Comparison of ENCODE assay signal across 6 cellular contexts in the genomic region with DNA sequence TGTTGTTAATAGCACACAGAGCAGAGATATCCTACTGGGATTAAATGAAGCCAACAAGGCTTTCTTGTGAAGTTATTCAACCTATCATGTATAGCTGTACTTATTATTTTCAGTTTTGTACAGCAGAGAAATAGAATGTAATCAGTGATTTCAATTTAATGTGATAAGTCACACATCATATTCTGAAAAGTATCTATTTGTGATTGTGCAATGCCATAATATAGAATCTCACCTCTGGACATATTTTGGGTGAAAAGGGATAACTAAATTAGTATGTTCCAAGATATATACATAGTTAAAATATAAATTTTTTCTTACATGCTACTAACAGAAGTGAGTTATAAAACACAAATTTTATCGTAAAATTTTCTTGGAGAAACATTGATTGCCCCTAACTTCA.
"Had no signal": no experiment of that assay in that cellular context is flagged by ENCODE, and none has a peak within 500 bp of the region (broad histone marks: within the 10 kb centered on the region; RNA-seq: fewer than 3 reads in every experiment).

No MANE protein-coding gene starts in this region.

- FAIRE-seq: HTR-8/SVneo, K562 had no signal

- ATAC-seq: K562 had no signal

- DNase-seq: KBM-7, KG1 had no signal

- H3K4me2 ChIP-seq: KMS-11 had no signal

- H3K4me3 ChIP-seq: K562 had no signal

- H3K9ac ChIP-seq: KMS-11 had no signal

- H3K27ac ChIP-seq: HL-60, KMS-11 had no signal
